Comparison of ENCODE assay signal across 16 cellular contexts in the genomic region with DNA sequence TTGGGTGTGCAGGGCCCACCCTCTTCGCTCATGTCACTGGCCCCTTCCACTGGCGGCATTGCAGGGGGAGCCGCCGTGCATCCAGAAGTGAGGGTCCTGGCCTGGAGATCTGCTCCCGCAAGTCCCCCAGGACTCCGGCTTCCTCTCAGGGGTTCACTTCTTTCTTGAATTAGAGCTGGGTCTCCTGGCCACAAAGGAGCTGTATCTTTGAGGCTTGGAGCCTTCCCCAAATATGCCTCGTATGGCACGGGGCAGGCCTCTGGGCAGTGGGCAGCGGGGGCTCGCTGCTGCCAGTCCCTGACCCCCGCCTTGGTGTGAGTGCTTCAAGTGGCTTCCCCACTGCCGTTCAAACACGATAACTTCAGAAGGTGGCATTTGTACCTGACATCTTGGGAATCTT. TPM values are rescaled to one million over a fixed set of nuclear protein-coding genes. Genes with fewer than 3 reads are reported as not detected.
A peak's percentile ranks its signal among the peaks of the same experiment; 100 is the strongest.
DNase-seq lines count a peak whose midpoint lies in the region; ATAC-seq and TF ChIP-seq lines count a peak whose summit lies in the region.
"Had no signal": no experiment of that assay in that cellular context is flagged by ENCODE, and none has a peak within 500 bp of the region (broad histone marks: within the 10 kb centered on the region; RNA-seq: fewer than 3 reads in every experiment).

No MANE protein-coding gene starts in this region.

- H3K4me3 Mint-ChIP-seq in CD8-positive, alpha-beta memory T cell = peak overlapping the region in 1 of 7 donors; percentile 56
- no peak overlapping the region for H3K4me3 Mint-ChIP-seq in nephron

- H3K4me3 ChIP-seq in BLaER1 = peak overlapping the region; percentile 28; the same call in 1 of the 2 replicates
- H3K4me3 ChIP-seq in CD8-positive, alpha-beta memory T cell (ENCODE audit: low read length) = no peak overlapping the region
- H3K4me3 ChIP-seq in coronary artery = no peak overlapping the region
- H3K4me3 ChIP-seq: PC-9, suprapubic skin had no signal

- peak overlapping the region; percentile 91 for H3K4me2 ChIP-seq in BLaER1
- H3K4me2 ChIP-seq: PC-9 had no signal

- TF ChIP-seq CTCF in coronary artery (IDR thresholded peaks at IDR 0.05) (no peak), nephron (IDR thresholded peaks at IDR 0.05; ENCODE audit: unreplicated experiment in 3 of 3) (no peak)

- H4K20me1 ChIP-seq in BLaER1 = no peaks in the 10 kb centered on the region

- peak overlapping the region in 5 of 8 donors; percentile 23 to 91 (median 63) for H3K27ac Mint-ChIP-seq in CD8-positive, alpha-beta memory T cell
- H3K27ac Mint-ChIP-seq in nephron = peak overlapping the region; percentile 33 to 97 (median 82)

- H3K9me3 Mint-ChIP-seq in CD8-positive, alpha-beta memory T cell = no peaks in the 10 kb centered on the region
- no peaks in the 10 kb centered on the region for H3K9me3 Mint-ChIP-seq in nephron

- POLR2A ChIA-PET in CD8-positive, alpha-beta memory T cell (lab: Charles Lee) = interaction anchor here (0.8 to 1.5 kb wide), 3 partner anchors 11 to 122 kb away, joined by 3 to 7 read pairs (median 4); a partner anchor contains a TSS

- H3K36me3 Mint-ChIP-seq in CD8-positive, alpha-beta memory T cell = no peaks in the 10 kb centered on the region
- H3K36me3 Mint-ChIP-seq in nephron (ENCODE audit: low read depth) = no peaks in the 10 kb centered on the region

- H3K9ac ChIP-seq in BLaER1 = peak overlapping the region; percentile 76

- peaks cover 91% of the 10 kb centered on the region for H3K4me1 ChIP-seq in BLaER1
- H3K4me1 ChIP-seq in CD8-positive, alpha-beta memory T cell (ENCODE audit: insufficient read depth, low read length) = peaks cover 61% of the 10 kb centered on the region

- DNase-seq in CD8-positive, alpha-beta memory T cell = no peak
- peak; percentile 70 for DNase-seq in coronary artery (ENCODE audit: low spot score)
- DNase-seq in amygdala (lab: John Stamatoyannopoulos, UW) = no peak
- DNase-seq in head of caudate nucleus = no peak
- DNase-seq: effector CD4-positive, alpha-beta T cell; mesendoderm; NCI-H1694 treated with DMSO at 0.1 percent for 48 hours; NCI-H510A treated with DMSO at 0.1 percent for 48 hours; PC-9 had no signal

- H3K9me3 ChIP-seq in BLaER1 = 0 out of 2 replicates have a peak, but pooled peaks cover 3% of the 10 kb centered on the region
- H3K9me3 ChIP-seq in CD8-positive, alpha-beta memory T cell (ENCODE audit: low read length) = no peaks in the 10 kb centered on the region
- H3K9me3 ChIP-seq: breast epithelium, suprapubic skin had no signal

- CTCF ChIA-PET in CD8-positive, alpha-beta memory T cell (lab: Charles Lee) = interaction anchor here (0.7 to 2.1 kb wide), 6 partner anchors 11 to 77 kb away, joined by 3 to 10 read pairs (median 4); no protein-coding TSS in a partner anchor

- no peaks in the 10 kb centered on the region for H3K36me3 ChIP-seq in BLaER1
- no peaks in the 10 kb centered on the region for H3K36me3 ChIP-seq in CD8-positive, alpha-beta memory T cell (ENCODE audit: insufficient read depth, low read length)
- H3K36me3 ChIP-seq: breast epithelium, suprapubic skin had no signal

- H3K4me1 Mint-ChIP-seq in CD8-positive, alpha-beta memory T cell = peaks cover 64 to 78% (median 68%) of the 10 kb centered on the region in 3 donors
- H3K4me1 Mint-ChIP-seq in nephron = peaks cover 52% of the 10 kb centered on the region

- ATAC-seq in GM19324 (IDR thresholded peaks at IDR 0.05; ENCODE audit: low FRiP score, unreplicated experiment) = no peak

- intact Hi-C loops in head of caudate nucleus (cut with DNase I) = no loop called here

- H3K27ac ChIP-seq in BLaER1 = peak overlapping the region; percentile 93
- H3K27ac ChIP-seq in CD8-positive, alpha-beta memory T cell (ENCODE audit: low read depth, low read length) = peak overlapping the region; percentile 65
- no peak overlapping the region for H3K27ac ChIP-seq in coronary artery
- H3K27ac ChIP-seq: PC-9 had no signal

- H3K27me3 ChIP-seq in BLaER1 = no peaks in the 10 kb centered on the region
- H3K27me3 ChIP-seq in CD8-positive, alpha-beta memory T cell (ENCODE audit: insufficient read depth, low read length, poor library complexity, severe bottlenecking) = no peaks in the 10 kb centered on the region
- H3K27me3 ChIP-seq: breast epithelium, suprapubic skin had no signal

- no peaks in the 10 kb centered on the region for H3K27me3 Mint-ChIP-seq in CD8-positive, alpha-beta memory T cell
- H3K27me3 Mint-ChIP-seq in nephron (ENCODE audit: low read depth) = no peaks in the 10 kb centered on the region

RNA-seq across cellular contexts. Expression of a gene that starts 7.4 kb away (rescaled TPM):
- 10 to 100 TPM; 20.6 to 21.0 TPM for total RNA-seq in CD8-positive, alpha-beta memory T cell
- polyA plus RNA-seq in CD8-positive, alpha-beta memory T cell = 12.0 TPM

RNA-seq across cellular contexts. Expression of a gene that starts 14.2 kb away (rescaled TPM):
- total RNA-seq in CD8-positive, alpha-beta memory T cell = 10 to 100 TPM; 70.7 to 75.9 TPM
- polyA plus RNA-seq in CD8-positive, alpha-beta memory T cell = 2,153 TPM

RNA-seq across cellular contexts. Expression of a gene that starts 20.4 kb away (rescaled TPM):
- 100 to 1,000 TPM; 132 to 142 TPM for total RNA-seq in CD8-positive, alpha-beta memory T cell
- 3,074 TPM for polyA plus RNA-seq in CD8-positive, alpha-beta memory T cell

RNA-seq across cellular contexts. Expression of a gene that starts 28.7 kb away (rescaled TPM):
- not detected for total RNA-seq in CD8-positive, alpha-beta memory T cell
- polyA plus RNA-seq in CD8-positive, alpha-beta memory T cell = not detected
- total RNA-seq: breast epithelium, omental fat pad, PC-9, suprapubic skin had no signal
- polyA plus RNA-seq: CD14-positive monocyte had no signal

RNA-seq across cellular contexts. Expression of a gene that starts 39.1 kb away (rescaled TPM):
- 10 to 100 TPM; 81.0 to 81.2 TPM for total RNA-seq in CD8-positive, alpha-beta memory T cell
- 9.8 TPM for polyA plus RNA-seq in CD8-positive, alpha-beta memory T cell

Comparison
In these comparisons a context has a peak if more than half of its experiments do, and no peak if none do; other contexts are left out.
1. H3K27ac ChIP-seq: peak in BLaER1 (single experiment) and CD8-positive, alpha-beta memory T cell (single experiment); none in coronary artery (0 of 2).